ENCODE assay signal across 13 cellular contexts in the genomic region with DNA sequence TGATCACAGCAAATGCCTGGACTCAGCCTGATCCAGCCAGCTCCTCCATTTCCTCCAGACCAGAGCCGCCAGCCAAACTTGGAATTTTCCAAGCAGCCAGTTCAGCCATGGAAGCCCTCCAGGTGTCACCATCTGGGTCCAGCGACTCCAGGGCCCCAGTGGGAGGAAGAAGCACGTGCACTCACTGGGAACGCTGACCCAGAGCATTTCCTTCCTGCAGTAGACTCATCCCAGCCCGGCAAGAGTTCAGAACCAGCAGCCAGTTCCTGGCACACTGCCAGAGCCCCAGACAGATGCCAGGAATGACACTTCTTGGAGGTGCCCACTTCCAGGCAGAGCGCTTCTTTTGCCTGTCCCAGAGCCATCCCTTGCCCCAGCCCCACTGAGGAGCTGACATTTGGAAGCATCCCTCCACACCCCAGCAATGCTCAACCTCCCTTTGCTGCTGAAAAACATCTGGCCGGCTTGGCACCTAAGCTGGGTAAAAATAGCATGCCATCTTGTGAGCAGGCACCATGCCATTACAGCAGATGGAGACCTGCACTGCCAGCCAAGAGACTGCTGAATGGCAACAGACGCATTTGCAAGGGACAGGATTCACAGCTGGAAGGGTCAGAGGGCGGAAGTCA.
DNase-seq lines count a peak whose midpoint lies in the region; ATAC-seq, FAIRE-seq and TF ChIP-seq lines count a peak whose summit lies in the region.
"Had no signal": no experiment of that assay in that cellular context is flagged by ENCODE, and none has a peak within 500 bp of the region (broad histone marks: within the 10 kb centered on the region; RNA-seq: fewer than 3 reads in every experiment).

No MANE protein-coding gene starts in this region.

- ATAC-seq in activated T-helper 17 cell treated with anti-CD3 and anti-CD28 coated beads, Interleukin-2, amount 50 U/mL, for 72 hours (replicated peaks), result no peak
- ATAC-seq in GM19463 (IDR thresholded peaks at IDR 0.05; ENCODE audit: unreplicated experiment), result no peak
- ATAC-seq in esophagus mucosa, result no peak
- ATAC-seq: activated T-cell treated with anti-CD3 and anti-CD28 coated beads, Interleukin-2, amount 50 U/mL, for 4 hours had no signal

- H3K9me3 ChIP-seq in kidney (ENCODE audit: control insufficient read depth in 1 of 2, low read length in 2 of 2) (no peaks in the 10 kb centered on the region), stomach smooth muscle (ENCODE audit: control insufficient read depth in 2 of 2, low read length in 2 of 2) (no peaks in the 10 kb centered on the region)
- no peaks in the 10 kb centered on the region for H3K9me3 ChIP-seq in effector memory CD4-positive, alpha-beta T cell (ENCODE audit: control insufficient read depth, low read length)

- no peaks in the 10 kb centered on the region for H3K9me3 Mint-ChIP-seq in activated T-helper 17 cell treated with anti-CD3 and anti-CD28 coated beads, Interleukin-2, amount 50 U/mL, for 72 hours
- H3K9me3 Mint-ChIP-seq: activated T-cell treated with anti-CD3 and anti-CD28 coated beads, Interleukin-2, amount 50 U/mL, for 4 hours had no signal

- H3K27me3 ChIP-seq in stomach smooth muscle (ENCODE audit: control insufficient read depth in 1 of 2, insufficient read depth in 2 of 2, low read length in 2 of 2), result no peaks in the 10 kb centered on the region
- H3K27me3 ChIP-seq in effector memory CD4-positive, alpha-beta T cell (replicated peaks; ENCODE audit: control insufficient read depth, insufficient read depth, low read length, poor library complexity, severe bottlenecking), result no peaks in the 10 kb centered on the region

- H3K27me3 Mint-ChIP-seq in activated T-helper 17 cell treated with anti-CD3 and anti-CD28 coated beads, Interleukin-2, amount 50 U/mL, for 72 hours, result peaks cover 3% of the 10 kb centered on the region

- no peak overlapping the region for H3K4me3 Mint-ChIP-seq in activated T-helper 17 cell treated with anti-CD3 and anti-CD28 coated beads, Interleukin-2, amount 50 U/mL, for 72 hours
- H3K4me3 Mint-ChIP-seq: activated T-cell treated with anti-CD3 and anti-CD28 coated beads, Interleukin-2, amount 50 U/mL, for 4 hours had no signal

- H3K27ac ChIP-seq in caudate nucleus (ENCODE audit: low read depth, low read length) (peak overlapping the region; percentile 18), kidney (ENCODE audit: low read depth in 2 of 2, low read length in 2 of 2) (no peak overlapping the region), stomach smooth muscle (ENCODE audit: low read length) (peak overlapping the region; percentile 31)
- H3K27ac ChIP-seq in effector memory CD4-positive, alpha-beta T cell (ENCODE audit: insufficient read depth, low read length, poor library complexity, severe bottlenecking), result no peak overlapping the region

- H3K9ac ChIP-seq in kidney (ENCODE audit: low read length in 2 of 2), result no peak overlapping the region
- H3K9ac ChIP-seq in stomach smooth muscle (ENCODE audit: low read length in 2 of 2), result no peak overlapping the region

- H3K4me1 Mint-ChIP-seq in activated T-helper 17 cell treated with anti-CD3 and anti-CD28 coated beads, Interleukin-2, amount 50 U/mL, for 72 hours, result no peaks in the 10 kb centered on the region

- H3K36me3 ChIP-seq in kidney (ENCODE audit: control insufficient read depth in 1 of 2, insufficient read depth in 2 of 2, low read length in 2 of 2) (no peaks in the 10 kb centered on the region), stomach smooth muscle (ENCODE audit: control insufficient read depth in 2 of 2, insufficient read depth in 2 of 2, low read length in 2 of 2) (no peaks in the 10 kb centered on the region)
- no peaks in the 10 kb centered on the region for H3K36me3 ChIP-seq in effector memory CD4-positive, alpha-beta T cell (ENCODE audit: control insufficient read depth, insufficient read depth, low read length)

- H3K36me3 Mint-ChIP-seq in activated T-helper 17 cell treated with anti-CD3 and anti-CD28 coated beads, Interleukin-2, amount 50 U/mL, for 72 hours (ENCODE audit: low read depth), result no peaks in the 10 kb centered on the region

- no peak for TF ChIP-seq EP300 in Ishikawa (IDR thresholded peaks at IDR 0.05; ENCODE audit: borderline replicate concordance)

- peaks cover 4 to 11% of the 10 kb centered on the region in 2 donors for H3K4me1 ChIP-seq in kidney (ENCODE audit: control insufficient read depth in 1 of 2, insufficient read depth in 1 of 2, low read depth in 1 of 2, low read length in 2 of 2)
- peaks cover 54% of the 10 kb centered on the region for H3K4me1 ChIP-seq in stomach smooth muscle (ENCODE audit: control insufficient read depth, insufficient read depth, low read length)
- no peaks in the 10 kb centered on the region for H3K4me1 ChIP-seq in effector memory CD4-positive, alpha-beta T cell (ENCODE audit: control insufficient read depth, insufficient read depth, low read length, poor library complexity, severe bottlenecking)

- DNase-seq in caudate nucleus (lab: John Stamatoyannopoulos, UW) (peak in 39 of 61 donors; percentile 13 to 75 (median 51)), kidney (peak; percentile 87)
- no peak for DNase-seq in effector memory CD4-positive, alpha-beta T cell
- DNase-seq: activated T-cell treated with anti-CD3 and anti-CD28 coated beads, Interleukin-2, amount 50 U/mL, for 4 hours; central memory CD4-positive, alpha-beta T cell; foreskin melanocyte; NCI-H2029 treated with DMSO at 0.1 percent for 48 hours had no signal

- FAIRE-seq in kidney (lab: Jason Lieb, UNC), result no peak
- FAIRE-seq: RCC 7860 had no signal

- intact Hi-C loops in kidney (cut with DNase I), result no loop called here

- H3K4me3 ChIP-seq in kidney (ENCODE audit: low read length in 2 of 2), result no peak overlapping the region
- H3K4me3 ChIP-seq in stomach smooth muscle (ENCODE audit: low read length in 2 of 2), result no peak overlapping the region
- no peak overlapping the region for H3K4me3 ChIP-seq in effector memory CD4-positive, alpha-beta T cell (ENCODE audit: insufficient read depth, low read depth, low read length, poor library complexity, severe bottlenecking)

- TF ChIP-seq RAD21 in Ishikawa (IDR thresholded peaks at IDR 0.05; ENCODE audit: low read depth), result no peak

- no peak for TF ChIP-seq CTCF in kidney (IDR thresholded peaks at IDR 0.05; ENCODE audit: borderline replicate concordance, extremely low read depth, insufficient read depth)

- no peak overlapping the region for H3K27ac Mint-ChIP-seq in activated T-helper 17 cell treated with anti-CD3 and anti-CD28 coated beads, Interleukin-2, amount 50 U/mL, for 72 hours

TF ChIP-seq in Ishikawa, 13 proteins besides CTCF, POLR2A, EP300 and RAD21:
- TF ChIP-seq TCF12 (IDR thresholded peaks at IDR 0.05; ENCODE audit: low read depth) (no peak), CEBPB (IDR thresholded peaks at IDR 0.05) (no peak), CREB1 (IDR thresholded peaks at IDR 0.05; ENCODE audit: low read depth) (no peak), TEAD4 (IDR thresholded peaks at IDR 0.05) (no peak), TAF1 (IDR thresholded peaks at IDR 0.05; ENCODE audit: low read depth) (no peak), NFIC (IDR thresholded peaks at IDR 0.05) (peak; percentile 31; the same call in 1 of the 2 replicates)

Comparison
In these comparisons a context has a peak if more than half of its experiments do, and no peak if none do; other contexts are left out.
1. DNase-seq: peak in caudate nucleus (39 of 61) and kidney (single experiment); none in effector memory CD4-positive, alpha-beta T cell (0 of 3).
2. H3K27ac ChIP-seq: peak in caudate nucleus (single experiment) and stomach smooth muscle (single experiment); none in kidney (0 of 2) and effector memory CD4-positive, alpha-beta T cell (single experiment).